ENCODE assay signal across 19 cellular contexts in the genomic region with DNA sequence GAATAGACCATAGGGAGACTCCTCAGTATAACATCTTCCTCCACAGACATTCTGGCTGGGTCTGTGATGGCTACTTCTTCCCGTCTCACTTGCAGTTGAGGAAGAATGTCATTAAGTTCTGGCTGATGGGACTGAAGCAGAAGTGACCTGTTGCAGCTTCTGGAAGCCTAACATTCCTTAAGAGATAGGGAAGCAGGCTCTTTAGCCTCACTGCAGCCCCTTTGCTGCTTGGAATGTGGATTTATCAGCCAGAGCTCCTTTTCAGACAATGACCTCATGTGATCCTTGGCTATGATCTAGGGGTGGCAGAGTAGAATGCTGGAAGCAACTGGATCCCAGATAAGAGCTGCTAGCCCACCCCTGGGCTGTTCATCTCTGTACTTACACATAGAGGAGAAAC. TPM values are rescaled to one million over a fixed set of nuclear protein-coding genes. Genes with fewer than 3 reads are reported as not detected.
DNase-seq lines count a peak whose midpoint lies in the region; ATAC-seq and TF ChIP-seq lines count a peak whose summit lies in the region.
"Had no signal": no experiment of that assay in that cellular context is flagged by ENCODE, and none has a peak within 500 bp of the region (broad histone marks: within the 10 kb centered on the region; RNA-seq: fewer than 3 reads in every experiment).

No MANE protein-coding gene starts in this region.

- intact Hi-C loops in Caco-2 (cut with micrococcal nuclease; ENCODE audit: unreplicated experiment) = no loop called here
- intact Hi-C loops in activated T-helper 1 cell treated with anti-CD3 and anti-CD28 coated beads, Interleukin-12 subunit alpha, Interleukin-12 subunit beta, Interleukin-2, Interleukin-4 antibody, amounts not matched to agents 30 ng/mL and 10 ng/mL and 1 ng/mL, durations not matched to agents 14 hours and 24 hours and 36 hours (cut with micrococcal nuclease) = no loop called here

- H3K36me3 ChIP-seq in Caco-2 (ENCODE audit: control insufficient read depth, insufficient read depth, low read length) = peaks cover 2% of the 10 kb centered on the region

- peak; percentile 69 to 80 for DNase-seq in Caco-2
- no peak for DNase-seq in RWPE1 (ENCODE audit: low spot score)
- no peak for DNase-seq in endothelial cell (ENCODE audit: low spot score)
- DNase-seq in activated T-helper 1 cell treated with anti-CD3 and anti-CD28 coated beads, Interleukin-12 subunit alpha, Interleukin-12 subunit beta, Interleukin-2, Interleukin-4 antibody, amounts not matched to agents 30 ng/mL and 10 ng/mL and 1 ng/mL, durations not matched to agents 14 hours and 24 hours and 36 hours (ENCODE audit: low spot score) = no peak
- DNase-seq in stimulated activated CD8-positive, alpha-beta memory T cell treated with anti-CD3 and anti-CD28 coated beads, Interleukin-4, amount 100 ng/mL, for 48 hours = no peak
- no peak for DNase-seq in NCI-H1436 treated with DMSO at 0.1 percent for 48 hours (lab: John Stamatoyannopoulos, UW)
- DNase-seq: activated T-cell treated with anti-CD3 and anti-CD28 coated beads, Interleukin-2, amount 50 U/mL, for 4 hours; adrenal gland; mucosa of descending colon; NCI-H1694 treated with DMSO at 0.1 percent for 48 hours; NCI-H510A; pancreas; SJCRH30; small intestine; stimulated activated naive CD4-positive, alpha-beta T cell; upper lobe of right lung had no signal

- no peaks in the 10 kb centered on the region for H3K27me3 Mint-ChIP-seq in Caco-2 (ENCODE audit: insufficient read depth, unreplicated experiment)
- H3K27me3 Mint-ChIP-seq in endothelial cell (ENCODE audit: unreplicated experiment) = peaks cover 19% of the 10 kb centered on the region
- no peaks in the 10 kb centered on the region for H3K27me3 Mint-ChIP-seq in nephron (ENCODE audit: low read depth)
- no peaks in the 10 kb centered on the region for H3K27me3 Mint-ChIP-seq in activated T-helper 1 cell treated with anti-CD3 and anti-CD28 coated beads, Interleukin-12 subunit alpha, Interleukin-12 subunit beta, Interleukin-2, Interleukin-4 antibody, amounts not matched to agents 30 ng/mL and 10 ng/mL and 1 ng/mL, durations not matched to agents 14 hours and 24 hours and 36 hours (ENCODE audit: insufficient read depth)

- POLR2A ChIA-PET in Caco-2 (lab: Charles Lee) (interaction anchor here (0.5 to 0.8 kb wide), 3 partner anchors 16 to 140 kb away, joined by 3 to 6 read pairs (median 3); no protein-coding TSS in a partner anchor), RWPE1 (lab: Yijun Ruan, JAX; ENCODE audit: low non-redundant PET) (interaction anchor here (0.6 kb wide), 1 partner anchor 23 kb away, joined by 3 read pairs; no protein-coding TSS in a partner anchor)

- H3K4me1 ChIP-seq in Caco-2 = peaks cover 32% of the 10 kb centered on the region

- CTCF ChIA-PET in Caco-2 (lab: Charles Lee) = interaction anchor here (0.7 to 1.3 kb wide), 3 partner anchors 16 to 39 kb away, joined by 3 to 9 read pairs (median 3); no protein-coding TSS in a partner anchor
- CTCF ChIA-PET in RWPE1 (lab: Yijun Ruan, JAX) = no interaction called here

- no TSS peak for BruUV-seq in Caco-2 (replicated peaks; lab: Mats Ljungman, UMichigan)

- TF ChIP-seq CTCF in Caco-2 (IDR thresholded peaks at IDR 0.05; ENCODE audit: insufficient read depth in 1 of 2, low read depth in 1 of 2, low read length in 1 of 2, severe bottlenecking in 1 of 2, unreplicated experiment in 1 of 2) (no peak), RWPE1 (conservative IDR thresholded peaks at IDR 0.05; ENCODE audit: low read depth) (no peak), endothelial cell (IDR thresholded peaks at IDR 0.05; ENCODE audit: unreplicated experiment) (no peak), nephron (IDR thresholded peaks at IDR 0.05; ENCODE audit: unreplicated experiment in 3 of 3) (no peak)

- H3K27ac Mint-ChIP-seq in Caco-2 (ENCODE audit: unreplicated experiment) (peak overlapping the region; percentile 74), endothelial cell (ENCODE audit: unreplicated experiment) (peak overlapping the region; percentile 82), nephron (peak overlapping the region; percentile 86 to 90 (median 88))
- H3K27ac Mint-ChIP-seq in activated T-helper 1 cell treated with anti-CD3 and anti-CD28 coated beads, Interleukin-12 subunit alpha, Interleukin-12 subunit beta, Interleukin-2, Interleukin-4 antibody, amounts not matched to agents 30 ng/mL and 10 ng/mL and 1 ng/mL, durations not matched to agents 14 hours and 24 hours and 36 hours = no peak overlapping the region

- peaks cover 38% of the 10 kb centered on the region for H3K4me1 Mint-ChIP-seq in Caco-2 (ENCODE audit: low read depth, unreplicated experiment)
- peaks cover 77% of the 10 kb centered on the region for H3K4me1 Mint-ChIP-seq in endothelial cell (ENCODE audit: unreplicated experiment)
- peaks cover 57% of the 10 kb centered on the region for H3K4me1 Mint-ChIP-seq in nephron
- peaks cover 23% of the 10 kb centered on the region for H3K4me1 Mint-ChIP-seq in activated T-helper 1 cell treated with anti-CD3 and anti-CD28 coated beads, Interleukin-12 subunit alpha, Interleukin-12 subunit beta, Interleukin-2, Interleukin-4 antibody, amounts not matched to agents 30 ng/mL and 10 ng/mL and 1 ng/mL, durations not matched to agents 14 hours and 24 hours and 36 hours (ENCODE audit: low read depth)

- no peaks in the 10 kb centered on the region for H3K9me3 ChIP-seq in Caco-2
- H3K9me3 ChIP-seq: adrenal gland, mucosa of descending colon, pancreas, SJCRH30, upper lobe of right lung had no signal

- peak overlapping the region; percentile 36; the same call in 1 of the 2 replicates for H3K27ac ChIP-seq in RWPE1
- H3K27ac ChIP-seq: adrenal gland, pancreas, upper lobe of right lung had no signal

- H3K4me3 Mint-ChIP-seq in Caco-2 (ENCODE audit: unreplicated experiment) (peak overlapping the region; percentile 32), endothelial cell (ENCODE audit: unreplicated experiment) (no peak overlapping the region), nephron (no peak overlapping the region)
- H3K4me3 Mint-ChIP-seq in activated T-helper 1 cell treated with anti-CD3 and anti-CD28 coated beads, Interleukin-12 subunit alpha, Interleukin-12 subunit beta, Interleukin-2, Interleukin-4 antibody, amounts not matched to agents 30 ng/mL and 10 ng/mL and 1 ng/mL, durations not matched to agents 14 hours and 24 hours and 36 hours = no peak overlapping the region
- H3K4me3 Mint-ChIP-seq: activated T-cell treated with anti-CD3 and anti-CD28 coated beads, Interleukin-2, amount 50 U/mL, for 4 hours had no signal

- no peak overlapping the region for H3K4me3 ChIP-seq in Caco-2 (ENCODE audit: low read depth, low read length)
- H3K4me3 ChIP-seq: adrenal gland, mucosa of descending colon, pancreas, SJCRH30, upper lobe of right lung had no signal

- no peak for ATAC-seq in GM19467 (IDR thresholded peaks at IDR 0.05; ENCODE audit: unreplicated experiment)
- ATAC-seq: activated T-cell treated with anti-CD3 and anti-CD28 coated beads, Interleukin-2, amount 50 U/mL, for 4 hours; esophagus mucosa; mucosa of descending colon; pancreas; upper lobe of right lung had no signal

- H3K9me3 Mint-ChIP-seq in Caco-2 (ENCODE audit: unreplicated experiment) (no peaks in the 10 kb centered on the region), endothelial cell (ENCODE audit: unreplicated experiment) (no peaks in the 10 kb centered on the region), nephron (no peaks in the 10 kb centered on the region)
- H3K9me3 Mint-ChIP-seq in activated T-helper 1 cell treated with anti-CD3 and anti-CD28 coated beads, Interleukin-12 subunit alpha, Interleukin-12 subunit beta, Interleukin-2, Interleukin-4 antibody, amounts not matched to agents 30 ng/mL and 10 ng/mL and 1 ng/mL, durations not matched to agents 14 hours and 24 hours and 36 hours = no peaks in the 10 kb centered on the region
- H3K9me3 Mint-ChIP-seq: activated T-cell treated with anti-CD3 and anti-CD28 coated beads, Interleukin-2, amount 50 U/mL, for 4 hours had no signal

- H3K36me3 Mint-ChIP-seq in Caco-2 (ENCODE audit: insufficient read depth, unreplicated experiment) (peaks cover 62% of the 10 kb centered on the region), endothelial cell (ENCODE audit: low read depth, unreplicated experiment) (peaks cover 15% of the 10 kb centered on the region), nephron (ENCODE audit: low read depth) (peaks cover 39% of the 10 kb centered on the region)
- peaks cover 27% of the 10 kb centered on the region for H3K36me3 Mint-ChIP-seq in activated T-helper 1 cell treated with anti-CD3 and anti-CD28 coated beads, Interleukin-12 subunit alpha, Interleukin-12 subunit beta, Interleukin-2, Interleukin-4 antibody, amounts not matched to agents 30 ng/mL and 10 ng/mL and 1 ng/mL, durations not matched to agents 14 hours and 24 hours and 36 hours (ENCODE audit: low read depth)

- no peaks in the 10 kb centered on the region for H3K27me3 ChIP-seq in Caco-2 (replicated peaks; ENCODE audit: control insufficient read depth, insufficient read depth, low read length)
- H3K27me3 ChIP-seq: adrenal gland, pancreas, SJCRH30, upper lobe of right lung had no signal

RNA-seq across cellular contexts. Expression of gene FSCN1, which starts 46.4 kb away (rescaled TPM):
- 78.2 and 91.0 TPM in 2 replicates for total RNA-seq in Caco-2 (2022)
- 1,785 TPM for total RNA-seq in endothelial cell (ENCODE audit: unreplicated experiment)
- total RNA-seq in activated T-helper 1 cell treated with anti-CD3 and anti-CD28 coated beads, Interleukin-12 subunit alpha, Interleukin-12 subunit beta, Interleukin-2, Interleukin-4 antibody, amounts not matched to agents 30 ng/mL and 10 ng/mL and 1 ng/mL, durations not matched to agents 14 hours and 24 hours and 36 hours = 39.1 and 39.5 TPM in 2 replicates

Comparison
In these comparisons a context has a peak if more than half of its experiments do, and no peak if none do; other contexts are left out.
1. DNase-seq: peak in Caco-2 (2 of 2); none in RWPE1 (single experiment), endothelial cell (single experiment), activated T-helper 1 cell treated with anti-CD3 and anti-CD28 coated beads, Interleukin-12 subunit alpha, Interleukin-12 subunit beta, Interleukin-2, Interleukin-4 antibody, amounts not matched to agents 30 ng/mL and 10 ng/mL and 1 ng/mL, durations not matched to agents 14 hours and 24 hours and 36 hours (single experiment), stimulated activated CD8-positive, alpha-beta memory T cell treated with anti-CD3 and anti-CD28 coated beads, Interleukin-4, amount 100 ng/mL, for 48 hours (single experiment) and NCI-H1436 treated with DMSO at 0.1 percent for 48 hours (single experiment).
2. RNA of gene FSCN1, which starts 46.4 kb away (total RNA-seq): 1,785 TPM in endothelial cell (single experiment); 78.2 to 91.0 TPM in Caco-2 and 39.1 to 39.5 TPM in activated T-helper 1 cell treated with anti-CD3 and anti-CD28 coated beads, Interleukin-12 subunit alpha, Interleukin-12 subunit beta, Interleukin-2, Interleukin-4 antibody, amounts not matched to agents 30 ng/mL and 10 ng/mL and 1 ng/mL, durations not matched to agents 14 hours and 24 hours and 36 hours; every median in the first group is over 10 times any median in the second.